Comparison of ENCODE assay signal across 20 cellular contexts in genomic region chr7:845731-846130, GRCh38. TPM values are rescaled to one million over a fixed set of nuclear protein-coding genes. Genes with fewer than 3 reads are reported as not detected.
DNase-seq lines count a peak whose midpoint lies in the region; ATAC-seq and TF ChIP-seq lines count a peak whose summit lies in the region.
"Had no signal": no experiment of that assay in that cellular context is flagged by ENCODE, and none has a peak within 500 bp of the region (broad histone marks: within the 10 kb centered on the region; RNA-seq: fewer than 3 reads in every experiment).

No MANE protein-coding gene starts in this region.

- H3K4me3 ChIP-seq in Panc1 (ENCODE audit: low read depth in 2 of 2, low read length in 2 of 2) (no peak overlapping the region), esophagus muscularis mucosa (no peak overlapping the region), right lobe of liver (no peak overlapping the region)

- intact Hi-C loops in Panc1 (cut with micrococcal nuclease; ENCODE audit: unreplicated experiment): no loop called here
- intact Hi-C loops in esophagus muscularis mucosa (cut with DNase I): no loop called here
- intact Hi-C loops in right lobe of liver (cut with DNase I): loop anchor here in 1 of 2 donors (10.0 kb wide), 1 partner anchor 61 kb away; no protein-coding TSS in a partner anchor

- no peaks in the 10 kb centered on the region for H3K9me3 ChIP-seq in Panc1 (ENCODE audit: control insufficient read depth, insufficient read depth, low read depth, low read length)
- no peaks in the 10 kb centered on the region for H3K9me3 ChIP-seq in T-helper 17 cell (ENCODE audit: control insufficient read depth, low read length, poor library complexity, severe bottlenecking)
- H3K9me3 ChIP-seq in esophagus muscularis mucosa: no peaks in the 10 kb centered on the region
- H3K9me3 ChIP-seq in right lobe of liver: no peaks in the 10 kb centered on the region
- H3K9me3 ChIP-seq: BE2C had no signal

- TSS peak; percentile 27 for BruUV-seq in Panc1 (replicated peaks; lab: Mats Ljungman, UMichigan)

- H3K4me1 Mint-ChIP-seq in T-helper 17 cell: peaks cover 3% of the 10 kb centered on the region
- H3K4me1 Mint-ChIP-seq: CD8-positive, alpha-beta memory T cell had no signal

- no peak for TF ChIP-seq EP300 in esophagus muscularis mucosa (IDR thresholded peaks at IDR 0.05)

- H3K4me3 Mint-ChIP-seq in T-helper 17 cell: no peak overlapping the region
- H3K4me3 Mint-ChIP-seq: CD4-positive, CD25-positive, alpha-beta regulatory T cell; CD8-positive, alpha-beta memory T cell; IgD-negative memory B cell had no signal

- in situ Hi-C loops in Panc1 (cut with HindIII; ENCODE audit: low pct_unique_long_range_greater_than_20kb, low sequenced_read_pairs): no loop called here

- no peaks in the 10 kb centered on the region for H3K27me3 Mint-ChIP-seq in T-helper 17 cell
- H3K27me3 Mint-ChIP-seq: CD4-positive, CD25-positive, alpha-beta regulatory T cell; CD8-positive, alpha-beta memory T cell; IgD-negative memory B cell had no signal

- TF ChIP-seq POLR2A in esophagus muscularis mucosa (IDR thresholded peaks at IDR 0.05; ENCODE audit: low read depth): no peak
- no peak for TF ChIP-seq POLR2A in right lobe of liver (IDR thresholded peaks at IDR 0.05)

- no peak for TF ChIP-seq CTCF in Panc1 (IDR thresholded peaks at IDR 0.05)
- no peak for TF ChIP-seq CTCF in esophagus muscularis mucosa (IDR thresholded peaks at IDR 0.05)
- TF ChIP-seq CTCF in right lobe of liver (IDR thresholded peaks at IDR 0.05): no peak

- ATAC-seq in Panc1 (no peak), T-helper 17 cell (no peak), right lobe of liver (no peak), GM18907 (IDR thresholded peaks at IDR 0.05; ENCODE audit: unreplicated experiment) (no peak)
- ATAC-seq: HepG2 had no signal

- H3K36me3 ChIP-seq in Panc1 (ENCODE audit: control insufficient read depth, insufficient read depth, low read length) (peaks cover 16% of the 10 kb centered on the region), esophagus muscularis mucosa (peaks cover 30 to 80% (median 58%) of the 10 kb centered on the region in 4 donors), right lobe of liver (peaks cover 0 to 43% (median 21%) of the 10 kb centered on the region in 4 donors)

- H3K27me3 ChIP-seq in Panc1 (ENCODE audit: control insufficient read depth, insufficient read depth, low read length): no peaks in the 10 kb centered on the region
- no peaks in the 10 kb centered on the region for H3K27me3 ChIP-seq in esophagus muscularis mucosa
- no peaks in the 10 kb centered on the region for H3K27me3 ChIP-seq in right lobe of liver
- H3K27me3 ChIP-seq: BE2C had no signal

- no peaks in the 10 kb centered on the region for H3K4me1 ChIP-seq in Panc1 (ENCODE audit: control insufficient read depth, insufficient read depth, low read length)
- H3K4me1 ChIP-seq in esophagus muscularis mucosa: peaks cover 19 to 43% (median 41%) of the 10 kb centered on the region in 4 donors
- H3K4me1 ChIP-seq in right lobe of liver: no peaks in the 10 kb centered on the region
- H3K4me1 ChIP-seq: BE2C had no signal

- no peaks in the 10 kb centered on the region for H3K36me3 Mint-ChIP-seq in T-helper 17 cell (ENCODE audit: low read depth)

- no peak overlapping the region for H3K27ac ChIP-seq in Panc1 (ENCODE audit: low read length)
- H3K27ac ChIP-seq in esophagus muscularis mucosa (replicated peaks in 1 of 4): peak overlapping the region; percentile 49 to 92 (median 74)
- no peak overlapping the region for H3K27ac ChIP-seq in right lobe of liver

- no peak for DNase-seq in Panc1 (ENCODE audit: low read depth, low spot score)
- DNase-seq in T-helper 17 cell: no peak
- no peak for DNase-seq in esophagus muscularis mucosa (ENCODE audit: extremely low spot score)
- no peak for DNase-seq in right lobe of liver
- DNase-seq in activated CD4-positive, alpha-beta T cell treated with anti-CD3 and anti-CD28 coated beads for 4 hours: no peak
- DNase-seq: ACHN; BE2C; C1 segment of cervical spinal cord; CD4-positive, CD25-positive, alpha-beta regulatory T cell; CD8-positive, alpha-beta memory T cell; COR-L47; DMS 273 treated with DMSO at 0.1 percent for 48 hours; DMS53; DND-41; EL; GOT3; H7 had no signal

- POLR2A ChIA-PET in Panc1 (lab: Charles Lee): no interaction called here

- CTCF ChIA-PET in Panc1 (lab: Charles Lee): no interaction called here

- peak overlapping the region; percentile 14 for H3K27ac Mint-ChIP-seq in T-helper 17 cell
- H3K27ac Mint-ChIP-seq: IgD-negative memory B cell had no signal

- WGBS in esophagus muscularis mucosa: 87% methylated on average over 11 of the region's 11 CpGs
- whole genome bisulfite sequencing in right lobe of liver (ENCODE audit: insufficient coverage, low coverage, low lambda C conversion rate, missing lambda C conversion rate): 90% methylated on average over 1 of the region's 11 CpGs

RNA-seq across cellular contexts. Expression of gene SUN1, which starts 13.5 kb away (rescaled TPM):
- total RNA-seq in Panc1 (2021; ENCODE audit: unreplicated experiment) (244 TPM), T-helper 17 cell (10 to 100 TPM; 89.7 to 97.5 TPM), esophagus muscularis mucosa (100 to 1,000 TPM; 132 to 149 (median 147) TPM), right lobe of liver (10 to 100 TPM; 33.4 to 54.0 (median 48.7) TPM)
- polyA plus RNA-seq in Panc1 (2012; ENCODE audit: insufficient read length): 276 TPM

RNA-seq across cellular contexts. Expression of gene GET4, which starts 30.6 kb away (rescaled TPM):
- total RNA-seq in Panc1 (2021; ENCODE audit: unreplicated experiment) (90.9 TPM), T-helper 17 cell (10 to 100 TPM; 58.5 to 81.0 TPM), esophagus muscularis mucosa (10 to 100 TPM; 24.7 to 41.3 (median 35.2) TPM), right lobe of liver (10 to 100 TPM; 15.6 to 38.3 (median 28.3) TPM)
- 99.5 TPM for polyA plus RNA-seq in Panc1 (2012; ENCODE audit: insufficient read length)

Comparison
In these comparisons a context has a peak if more than half of its experiments do, and no peak if none do; other contexts are left out.
1. H3K27ac ChIP-seq: peak in esophagus muscularis mucosa (4 of 4); none in Panc1 (single experiment) and right lobe of liver (0 of 3).